ENCODE assay signal across 1 cellular context in the genomic region with DNA sequence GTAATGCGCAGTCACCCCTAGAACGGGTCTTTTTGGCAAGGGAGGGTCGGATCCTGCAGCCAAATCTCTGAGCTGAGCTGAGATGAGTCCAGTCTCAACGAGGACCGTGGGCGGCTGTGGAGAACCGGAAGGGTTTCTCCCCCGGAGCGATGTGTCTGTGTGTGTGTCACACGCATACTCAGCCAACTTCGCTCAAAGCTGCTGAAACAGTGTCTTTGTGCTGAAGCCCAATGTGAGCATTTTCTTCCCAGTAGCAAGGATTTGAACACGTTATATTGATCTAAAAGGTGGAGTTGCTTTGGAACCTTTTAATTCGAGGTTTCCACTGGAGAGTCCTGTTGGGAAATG.
TF ChIP-seq lines count a peak whose summit lies in the region.

No MANE protein-coding gene starts in this region.

TF ChIP-seq in H1, 55 proteins besides CTCF, POLR2A, EP300 and RAD21 (continued from another document):
- TF ChIP-seq, protein P1, sequence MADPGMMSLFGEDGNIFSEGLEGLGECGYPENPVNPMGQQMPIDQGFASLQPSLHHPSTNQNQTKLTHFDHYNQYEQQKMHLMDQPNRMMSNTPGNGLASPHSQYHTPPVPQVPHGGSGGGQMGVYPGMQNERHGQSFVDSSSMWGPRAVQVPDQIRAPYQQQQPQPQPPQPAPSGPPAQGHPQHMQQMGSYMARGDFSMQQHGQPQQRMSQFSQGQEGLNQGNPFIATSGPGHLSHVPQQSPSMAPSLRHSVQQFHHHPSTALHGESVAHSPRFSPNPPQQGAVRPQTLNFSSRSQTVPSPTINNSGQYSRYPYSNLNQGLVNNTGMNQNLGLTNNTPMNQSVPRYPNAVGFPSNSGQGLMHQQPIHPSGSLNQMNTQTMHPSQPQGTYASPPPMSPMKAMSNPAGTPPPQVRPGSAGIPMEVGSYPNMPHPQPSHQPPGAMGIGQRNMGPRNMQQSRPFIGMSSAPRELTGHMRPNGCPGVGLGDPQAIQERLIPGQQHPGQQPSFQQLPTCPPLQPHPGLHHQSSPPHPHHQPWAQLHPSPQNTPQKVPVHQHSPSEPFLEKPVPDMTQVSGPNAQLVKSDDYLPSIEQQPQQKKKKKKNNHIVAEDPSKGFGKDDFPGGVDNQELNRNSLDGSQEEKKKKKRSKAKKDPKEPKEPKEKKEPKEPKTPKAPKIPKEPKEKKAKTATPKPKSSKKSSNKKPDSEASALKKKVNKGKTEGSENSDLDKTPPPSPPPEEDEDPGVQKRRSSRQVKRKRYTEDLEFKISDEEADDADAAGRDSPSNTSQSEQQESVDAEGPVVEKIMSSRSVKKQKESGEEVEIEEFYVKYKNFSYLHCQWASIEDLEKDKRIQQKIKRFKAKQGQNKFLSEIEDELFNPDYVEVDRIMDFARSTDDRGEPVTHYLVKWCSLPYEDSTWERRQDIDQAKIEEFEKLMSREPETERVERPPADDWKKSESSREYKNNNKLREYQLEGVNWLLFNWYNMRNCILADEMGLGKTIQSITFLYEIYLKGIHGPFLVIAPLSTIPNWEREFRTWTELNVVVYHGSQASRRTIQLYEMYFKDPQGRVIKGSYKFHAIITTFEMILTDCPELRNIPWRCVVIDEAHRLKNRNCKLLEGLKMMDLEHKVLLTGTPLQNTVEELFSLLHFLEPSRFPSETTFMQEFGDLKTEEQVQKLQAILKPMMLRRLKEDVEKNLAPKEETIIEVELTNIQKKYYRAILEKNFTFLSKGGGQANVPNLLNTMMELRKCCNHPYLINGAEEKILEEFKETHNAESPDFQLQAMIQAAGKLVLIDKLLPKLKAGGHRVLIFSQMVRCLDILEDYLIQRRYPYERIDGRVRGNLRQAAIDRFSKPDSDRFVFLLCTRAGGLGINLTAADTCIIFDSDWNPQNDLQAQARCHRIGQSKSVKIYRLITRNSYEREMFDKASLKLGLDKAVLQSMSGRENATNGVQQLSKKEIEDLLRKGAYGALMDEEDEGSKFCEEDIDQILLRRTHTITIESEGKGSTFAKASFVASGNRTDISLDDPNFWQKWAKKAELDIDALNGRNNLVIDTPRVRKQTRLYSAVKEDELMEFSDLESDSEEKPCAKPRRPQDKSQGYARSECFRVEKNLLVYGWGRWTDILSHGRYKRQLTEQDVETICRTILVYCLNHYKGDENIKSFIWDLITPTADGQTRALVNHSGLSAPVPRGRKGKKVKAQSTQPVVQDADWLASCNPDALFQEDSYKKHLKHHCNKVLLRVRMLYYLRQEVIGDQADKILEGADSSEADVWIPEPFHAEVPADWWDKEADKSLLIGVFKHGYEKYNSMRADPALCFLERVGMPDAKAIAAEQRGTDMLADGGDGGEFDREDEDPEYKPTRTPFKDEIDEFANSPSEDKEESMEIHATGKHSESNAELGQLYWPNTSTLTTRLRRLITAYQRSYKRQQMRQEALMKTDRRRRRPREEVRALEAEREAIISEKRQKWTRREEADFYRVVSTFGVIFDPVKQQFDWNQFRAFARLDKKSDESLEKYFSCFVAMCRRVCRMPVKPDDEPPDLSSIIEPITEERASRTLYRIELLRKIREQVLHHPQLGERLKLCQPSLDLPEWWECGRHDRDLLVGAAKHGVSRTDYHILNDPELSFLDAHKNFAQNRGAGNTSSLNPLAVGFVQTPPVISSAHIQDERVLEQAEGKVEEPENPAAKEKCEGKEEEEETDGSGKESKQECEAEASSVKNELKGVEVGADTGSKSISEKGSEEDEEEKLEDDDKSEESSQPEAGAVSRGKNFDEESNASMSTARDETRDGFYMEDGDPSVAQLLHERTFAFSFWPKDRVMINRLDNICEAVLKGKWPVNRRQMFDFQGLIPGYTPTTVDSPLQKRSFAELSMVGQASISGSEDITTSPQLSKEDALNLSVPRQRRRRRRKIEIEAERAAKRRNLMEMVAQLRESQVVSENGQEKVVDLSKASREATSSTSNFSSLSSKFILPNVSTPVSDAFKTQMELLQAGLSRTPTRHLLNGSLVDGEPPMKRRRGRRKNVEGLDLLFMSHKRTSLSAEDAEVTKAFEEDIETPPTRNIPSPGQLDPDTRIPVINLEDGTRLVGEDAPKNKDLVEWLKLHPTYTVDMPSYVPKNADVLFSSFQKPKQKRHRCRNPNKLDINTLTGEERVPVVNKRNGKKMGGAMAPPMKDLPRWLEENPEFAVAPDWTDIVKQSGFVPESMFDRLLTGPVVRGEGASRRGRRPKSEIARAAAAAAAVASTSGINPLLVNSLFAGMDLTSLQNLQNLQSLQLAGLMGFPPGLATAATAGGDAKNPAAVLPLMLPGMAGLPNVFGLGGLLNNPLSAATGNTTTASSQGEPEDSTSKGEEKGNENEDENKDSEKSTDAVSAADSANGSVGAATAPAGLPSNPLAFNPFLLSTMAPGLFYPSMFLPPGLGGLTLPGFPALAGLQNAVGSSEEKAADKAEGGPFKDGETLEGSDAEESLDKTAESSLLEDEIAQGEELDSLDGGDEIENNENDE (IDR thresholded peaks at IDR 0.05; ENCODE audit: insufficient replicate concordance, low read length) = no peak
- TF ChIP-seq SUZ12 (IDR thresholded peaks at IDR 0.05; ENCODE audit: low read length) (peak; percentile 21; the same call in 1 of the 2 replicates), NRF1 (IDR thresholded peaks at IDR 0.05; ENCODE audit: low read depth, low read length) (no peak)
